Comparison of ENCODE assay signal across 10 cellular contexts in the genomic region with DNA sequence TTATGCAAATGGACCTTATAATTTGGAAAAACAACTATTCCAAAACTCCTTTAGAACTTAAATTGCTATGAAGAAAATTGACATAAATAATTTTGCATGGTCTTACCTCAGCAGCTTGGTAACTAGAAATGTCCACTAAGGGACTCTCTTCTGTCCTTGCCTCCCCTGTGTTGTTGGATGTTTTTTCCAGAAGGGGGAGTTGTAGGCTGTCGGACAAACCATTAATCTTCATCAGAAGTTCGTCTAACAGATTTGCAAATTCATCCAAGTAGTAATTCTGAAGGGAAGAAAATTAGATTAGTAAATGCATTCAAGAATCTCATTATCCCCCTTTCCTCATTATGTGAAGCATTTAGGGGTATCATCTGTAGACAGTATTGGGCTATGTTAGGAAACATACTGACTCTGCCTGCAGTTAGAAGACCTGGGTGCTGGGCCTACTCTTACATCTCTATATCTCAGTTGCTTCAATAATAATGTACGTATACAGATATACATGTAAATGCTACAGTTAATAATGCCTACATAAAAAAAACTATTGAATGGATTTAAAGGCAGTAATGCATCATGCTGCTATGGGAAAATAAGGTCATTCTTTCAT.
DNase-seq lines count a peak whose midpoint lies in the region; ATAC-seq and TF ChIP-seq lines count a peak whose summit lies in the region.
"Had no signal": no experiment of that assay in that cellular context is flagged by ENCODE, and none has a peak within 500 bp of the region (broad histone marks: within the 10 kb centered on the region; RNA-seq: fewer than 3 reads in every experiment).

No MANE protein-coding gene starts in this region.

- no peaks in the 10 kb centered on the region for H3K27me3 ChIP-seq in brain microvascular endothelial cell (replicated peaks)
- no peaks in the 10 kb centered on the region for H3K27me3 ChIP-seq in right lobe of liver
- no peaks in the 10 kb centered on the region for H3K27me3 ChIP-seq in tibial artery

- intact Hi-C loops in right lobe of liver (cut with DNase I) = no loop called here
- intact Hi-C loops in tibial artery (cut with DNase I; ENCODE audit: low total_unique reads) = no loop called here

- POLR2A ChIA-PET in activated CD4-positive, alpha-beta memory T cell treated with anti-CD3 and anti-CD28 coated beads, Interleukin-2, amount 10 ng/mL, durations not matched to agents 7 days and 5 days (lab: Charles Lee) = no interaction called here

- no peak overlapping the region for H3K4me3 Mint-ChIP-seq in activated CD4-positive, alpha-beta memory T cell treated with anti-CD3 and anti-CD28 coated beads, Interleukin-2, amount 10 ng/mL, durations not matched to agents 7 days and 5 days

- no peak overlapping the region for H3K27ac ChIP-seq in brain microvascular endothelial cell
- no peak overlapping the region for H3K27ac ChIP-seq in right lobe of liver
- H3K27ac ChIP-seq in tibial artery = no peak overlapping the region
- no peak overlapping the region for H3K27ac ChIP-seq in coronary artery
- H3K27ac ChIP-seq: parathyroid adenoma had no signal

- H3K4me3 ChIP-seq in brain microvascular endothelial cell (ENCODE audit: low read depth, low read length) (no peak overlapping the region), right lobe of liver (no peak overlapping the region), tibial artery (no peak overlapping the region), coronary artery (no peak overlapping the region)

- 35% methylated on average over 3 of the region's 3 CpGs for WGBS in right lobe of liver (ENCODE audit: insufficient coverage, low coverage, low lambda C conversion rate, missing lambda C conversion rate)

- H3K9me3 ChIP-seq in right lobe of liver (no peaks in the 10 kb centered on the region), tibial artery (no peaks in the 10 kb centered on the region)

- H3K36me3 Mint-ChIP-seq in activated CD4-positive, alpha-beta memory T cell treated with anti-CD3 and anti-CD28 coated beads, Interleukin-2, amount 10 ng/mL, durations not matched to agents 7 days and 5 days (ENCODE audit: low read depth) = no peaks in the 10 kb centered on the region

- TF ChIP-seq CTCF in brain microvascular endothelial cell (IDR thresholded peaks at IDR 0.05; ENCODE audit: low read depth, low read length, missing control alignments) (peak; percentile 74), right lobe of liver (IDR thresholded peaks at IDR 0.05) (peak; percentile 54 to 61 (median 56)), tibial artery (IDR thresholded peaks at IDR 0.05) (peak in 1 of 2 experiments; percentile 21), coronary artery (IDR thresholded peaks at IDR 0.05) (no peak)

- in situ Hi-C loops in brain microvascular endothelial cell (cut with HindIII; ENCODE audit: low pct_ligation_motif_present, low sequenced_read_pairs) = no loop called here

- no peaks in the 10 kb centered on the region for H3K9me3 Mint-ChIP-seq in activated CD4-positive, alpha-beta memory T cell treated with anti-CD3 and anti-CD28 coated beads, Interleukin-2, amount 10 ng/mL, durations not matched to agents 7 days and 5 days

- H3K36me3 ChIP-seq in brain microvascular endothelial cell (replicated peaks) = no peaks in the 10 kb centered on the region
- H3K36me3 ChIP-seq in right lobe of liver = no peaks in the 10 kb centered on the region
- no peaks in the 10 kb centered on the region for H3K36me3 ChIP-seq in tibial artery

- TF ChIP-seq POLR2A in right lobe of liver (IDR thresholded peaks at IDR 0.05) = no peak

- no peaks in the 10 kb centered on the region for H3K4me1 Mint-ChIP-seq in activated CD4-positive, alpha-beta memory T cell treated with anti-CD3 and anti-CD28 coated beads, Interleukin-2, amount 10 ng/mL, durations not matched to agents 7 days and 5 days

- DNase-seq in EL (peak; percentile 53), NCI-H1092 treated with DMSO at 0.1 percent for 48 hours (lab: John Stamatoyannopoulos, UW) (peak; percentile 43), brain microvascular endothelial cell (peak; percentile 28), right lobe of liver (no peak), tibial artery (no peak), coronary artery (ENCODE audit: low spot score) (no peak)
- no peak for DNase-seq in activated CD4-positive, CD25-positive, alpha-beta regulatory T cell treated with anti-CD3 and anti-CD28 coated beads, Interleukin-2, amount 50 U/mL, for 72 hours
- DNase-seq in activated CD4-positive, alpha-beta memory T cell treated with anti-CD3 and anti-CD28 coated beads, Interleukin-2, amount 10 ng/mL, durations not matched to agents 7 days and 5 days = no peak
- DNase-seq: effector memory CD4-positive, alpha-beta T cell had no signal

- H3K4me1 ChIP-seq in right lobe of liver (no peaks in the 10 kb centered on the region), tibial artery (peaks cover 0 to 13% (median 0%) of the 10 kb centered on the region in 4 donors)

- H3K27ac Mint-ChIP-seq in activated CD4-positive, alpha-beta memory T cell treated with anti-CD3 and anti-CD28 coated beads, Interleukin-2, amount 10 ng/mL, durations not matched to agents 7 days and 5 days = no peak overlapping the region

- H3K27me3 Mint-ChIP-seq in activated CD4-positive, alpha-beta memory T cell treated with anti-CD3 and anti-CD28 coated beads, Interleukin-2, amount 10 ng/mL, durations not matched to agents 7 days and 5 days = peaks cover 7% of the 10 kb centered on the region

- CTCF ChIA-PET in activated CD4-positive, alpha-beta memory T cell treated with anti-CD3 and anti-CD28 coated beads, Interleukin-2, amount 10 ng/mL, durations not matched to agents 7 days and 5 days (lab: Charles Lee) = no interaction called here

- ATAC-seq in right lobe of liver = peak; percentile 69 to 89 (median 76)

Comparison
In these comparisons a context has a peak if more than half of its experiments do, and no peak if none do; other contexts are left out.
1. DNase-seq: peak in EL (single experiment), NCI-H1092 treated with DMSO at 0.1 percent for 48 hours (single experiment) and brain microvascular endothelial cell (single experiment); none in right lobe of liver (0 of 3), activated CD4-positive, CD25-positive, alpha-beta regulatory T cell treated with anti-CD3 and anti-CD28 coated beads, Interleukin-2, amount 50 U/mL, for 72 hours (single experiment), tibial artery (0 of 2), activated CD4-positive, alpha-beta memory T cell treated with anti-CD3 and anti-CD28 coated beads, Interleukin-2, amount 10 ng/mL, durations not matched to agents 7 days and 5 days (single experiment) and coronary artery (single experiment).